9 cellular contexts compared by ENCODE assay signal in genomic region chr20:13029687-13030510, GRCh38. TPM values are rescaled to one million over a fixed set of nuclear protein-coding genes. Genes with fewer than 3 reads are reported as not detected.
A peak's percentile ranks its signal among the peaks of the same experiment; 100 is the strongest.
DNase-seq lines count a peak whose midpoint lies in the region; TF ChIP-seq lines count a peak whose summit lies in the region.
"Had no signal": no experiment of that assay in that cellular context is flagged by ENCODE, and none has a peak within 500 bp of the region (broad histone marks: within the 10 kb centered on the region; RNA-seq: fewer than 3 reads in every experiment).

No MANE protein-coding gene starts in this region.

- no peak overlapping the region for H3K4me3 ChIP-seq in kidney epithelial cell (ENCODE audit: low read depth, low read length)

- no peaks in the 10 kb centered on the region for H3K36me3 ChIP-seq in kidney epithelial cell (ENCODE audit: control insufficient read depth, insufficient read depth, low read length)

- TF ChIP-seq CTCF in kidney epithelial cell (IDR thresholded peaks at IDR 0.05; ENCODE audit: insufficient read depth, low read length, poor library complexity, severe bottlenecking) = no peak
- TF ChIP-seq CTCF in GM10266 (IDR thresholded peaks at IDR 0.05; ENCODE audit: control insufficient read depth, insufficient read depth, low read depth, missing control alignments) = no peak

- H3K27me3 ChIP-seq in kidney epithelial cell (ENCODE audit: control insufficient read depth, insufficient read depth, low read length) = no peaks in the 10 kb centered on the region

- DNase-seq in stimulated activated CD4-positive, alpha-beta T cell treated with anti-CD3 and anti-CD28 coated beads, Interleukin-1b, Interleukin-23, amount 100 ng/mL, for 48 hours = peak; percentile 20
- DNase-seq in stimulated activated CD4-positive, alpha-beta T cell treated with anti-CD3 and anti-CD28 coated beads, Interleukin-15, amount 100 ng/mL, for 24 hours = no peak
- DNase-seq in amniotic stem cell (lab: John Stamatoyannopoulos, UW) (peak; percentile 70), kidney epithelial cell (ENCODE audit: low read depth) (peak; percentile 89), NCI-H2081 treated with DMSO at 0.1 percent for 48 hours (lab: John Stamatoyannopoulos, UW) (no peak), NCI-H2107 treated with DMSO at 0.1 percent for 48 hours (lab: John Stamatoyannopoulos, UW; ENCODE audit: unreplicated experiment) (no peak), SHP77 treated with DMSO at 0.1 percent for 48 hours (lab: John Stamatoyannopoulos, UW) (no peak), GM10266 (ENCODE audit: extremely low spot score) (no peak)
- DNase-seq: NCI-H187 had no signal

RNA-seq across cellular contexts. Expression of gene SPTLC3, which starts 21.1 kb away (rescaled TPM):
- total RNA-seq in kidney epithelial cell = 0.89 and 1.2 TPM in 2 replicates

Comparison
In these comparisons a context has a peak if more than half of its experiments do, and no peak if none do; other contexts are left out.
1. DNase-seq: peak in stimulated activated CD4-positive, alpha-beta T cell treated with anti-CD3 and anti-CD28 coated beads, Interleukin-1b, Interleukin-23, amount 100 ng/mL, for 48 hours (single experiment), amniotic stem cell (single experiment) and kidney epithelial cell (single experiment); none in stimulated activated CD4-positive, alpha-beta T cell treated with anti-CD3 and anti-CD28 coated beads, Interleukin-15, amount 100 ng/mL, for 24 hours (single experiment), NCI-H2081 treated with DMSO at 0.1 percent for 48 hours (single experiment), NCI-H2107 treated with DMSO at 0.1 percent for 48 hours (single experiment), SHP77 treated with DMSO at 0.1 percent for 48 hours (single experiment) and GM10266 (single experiment).